Comparison of ENCODE assay signal across 11 cellular contexts in genomic region chr5:17257705-17258273, GRCh38. TPM values are rescaled to one million over a fixed set of nuclear protein-coding genes. Genes with fewer than 3 reads are reported as not detected.
DNase-seq lines count a peak whose midpoint lies in the region; TF ChIP-seq lines count a peak whose summit lies in the region.
"Had no signal": no experiment of that assay in that cellular context is flagged by ENCODE, and none has a peak within 500 bp of the region (broad histone marks: within the 10 kb centered on the region; RNA-seq: fewer than 3 reads in every experiment).

No MANE protein-coding gene starts in this region.

- peaks cover 2% of the 10 kb centered on the region; the same call in 1 of the 2 replicates for H3K27me3 Mint-ChIP-seq in HFFc6 (ENCODE audit: insufficient read depth)
- no peaks in the 10 kb centered on the region for H3K27me3 Mint-ChIP-seq in type B pancreatic cell

- TF ChIP-seq CTCF in HFFc6 (IDR thresholded peaks at IDR 0.05) (0 out of 2 replicates have a peak, but pooled peaks have one; percentile 12), retinal pigment epithelial cell (conservative IDR thresholded peaks at IDR 0.05; ENCODE audit: low read depth, low read length) (peak; percentile 2), suprapubic skin (IDR thresholded peaks at IDR 0.05) (no peak), type B pancreatic cell (conservative IDR thresholded peaks at IDR 0.05) (no peak)

- TF ChIP-seq EP300 in Ishikawa (IDR thresholded peaks at IDR 0.05; ENCODE audit: borderline replicate concordance), result no peak
- no peak for TF ChIP-seq EP300 in suprapubic skin (IDR thresholded peaks at IDR 0.05)

- DNase-seq in NCI-H345 (lab: John Stamatoyannopoulos, UW), result peak; percentile 4
- DNase-seq in NCI-H345 treated with DMSO at 0.1 percent for 48 hours (lab: John Stamatoyannopoulos, UW; ENCODE audit: unreplicated experiment), result no peak
- no peak for DNase-seq in HFFc6
- DNase-seq in retinal pigment epithelial cell (ENCODE audit: low read depth), result no peak
- DNase-seq in suprapubic skin (ENCODE audit: low spot score in 2 of 2), result no peak
- no peak for DNase-seq in type B pancreatic cell (ENCODE audit: extremely low spot score, unreplicated experiment)
- DNase-seq in OCI-M1 (lab: John Stamatoyannopoulos, UW), result no peak
- DNase-seq: naive thymus-derived CD8-positive, alpha-beta T cell had no signal

- no peak for TF ChIP-seq RAD21 in Ishikawa (IDR thresholded peaks at IDR 0.05; ENCODE audit: low read depth)

- H3K4me3 Mint-ChIP-seq in HFFc6 (0 out of 2 replicates have a peak overlapping the region, but pooled peaks have one; percentile 50), type B pancreatic cell (no peak overlapping the region)
- H3K4me3 Mint-ChIP-seq: naive thymus-derived CD8-positive, alpha-beta T cell had no signal

- peaks cover 84% of the 10 kb centered on the region for H3K4me1 Mint-ChIP-seq in HFFc6 (ENCODE audit: low read depth)
- H3K4me1 Mint-ChIP-seq in type B pancreatic cell (ENCODE audit: unreplicated experiment), result peaks cover 5% of the 10 kb centered on the region

- H3K36me3 Mint-ChIP-seq in HFFc6 (ENCODE audit: low read depth), result peaks cover 55% of the 10 kb centered on the region
- peaks cover 61% of the 10 kb centered on the region for H3K36me3 Mint-ChIP-seq in type B pancreatic cell
- H3K36me3 Mint-ChIP-seq: naive thymus-derived CD8-positive, alpha-beta T cell had no signal

- H3K27ac ChIP-seq in suprapubic skin, result no peak overlapping the region
- H3K27ac ChIP-seq: 22Rv1 had no signal

- H3K9me3 Mint-ChIP-seq in HFFc6, result peaks cover 3% of the 10 kb centered on the region
- H3K9me3 Mint-ChIP-seq in type B pancreatic cell, result peaks cover 4% of the 10 kb centered on the region

- H3K4me1 ChIP-seq in suprapubic skin, result peaks cover 3% of the 10 kb centered on the region

- H3K27me3 ChIP-seq in suprapubic skin, result no peaks in the 10 kb centered on the region

- H3K9me3 ChIP-seq in suprapubic skin, result no peaks in the 10 kb centered on the region

- WGBS in suprapubic skin, result 65% methylated on average over 5 of the region's 5 CpGs

- no peak for TF ChIP-seq POLR2A in suprapubic skin (IDR thresholded peaks at IDR 0.05)

- H3K4me3 ChIP-seq in retinal pigment epithelial cell (ENCODE audit: low read length) (no peak overlapping the region), suprapubic skin (no peak overlapping the region)

- H3K36me3 ChIP-seq in suprapubic skin, result no peaks in the 10 kb centered on the region

- H3K27ac Mint-ChIP-seq in HFFc6 (peak overlapping the region; percentile 74), type B pancreatic cell (no peak overlapping the region)
- H3K27ac Mint-ChIP-seq: naive thymus-derived CD8-positive, alpha-beta T cell had no signal

TF ChIP-seq in Ishikawa, 13 proteins besides CTCF, POLR2A, EP300 and RAD21:
- TF ChIP-seq CEBPB (IDR thresholded peaks at IDR 0.05) (0 out of 2 replicates have a peak, but pooled peaks have one; percentile 11), EGR1 (IDR thresholded peaks at IDR 0.05) (no peak)

RNA-seq across cellular contexts. Expression of gene BASP1, which starts 40.4 kb away (rescaled TPM):
- total RNA-seq in HFFc6 (2021; fragmentation: NEBNext Ultra II Directional; extraction: Animal tissue kit (Norgen Biotek cat#: 25700)), result 100 to 1,000 TPM; 101 to 158 (median 151) TPM
- total RNA-seq in suprapubic skin, result 10 to 100 TPM; 20.7 to 31.9 (median 26.2) TPM
- 131 and 197 TPM in 2 replicates for total RNA-seq in type B pancreatic cell (ENCODE audit: low replicate concordance)
- total RNA-seq: T-helper 2 cell treated with Interferon-gamma antibody and Interleukin-4, amounts not matched to agents 100 ng/mL and 5 ng/mL, for 36 hours had no signal

Comparison
In these comparisons a context has a peak if more than half of its experiments do, and no peak if none do; other contexts are left out.
1. CTCF ChIP-seq: peak in HFFc6 (single experiment) and retinal pigment epithelial cell (single experiment); none in suprapubic skin (0 of 2) and type B pancreatic cell (single experiment).